ENCODE assay signal across 8 cellular contexts in the genomic region with DNA sequence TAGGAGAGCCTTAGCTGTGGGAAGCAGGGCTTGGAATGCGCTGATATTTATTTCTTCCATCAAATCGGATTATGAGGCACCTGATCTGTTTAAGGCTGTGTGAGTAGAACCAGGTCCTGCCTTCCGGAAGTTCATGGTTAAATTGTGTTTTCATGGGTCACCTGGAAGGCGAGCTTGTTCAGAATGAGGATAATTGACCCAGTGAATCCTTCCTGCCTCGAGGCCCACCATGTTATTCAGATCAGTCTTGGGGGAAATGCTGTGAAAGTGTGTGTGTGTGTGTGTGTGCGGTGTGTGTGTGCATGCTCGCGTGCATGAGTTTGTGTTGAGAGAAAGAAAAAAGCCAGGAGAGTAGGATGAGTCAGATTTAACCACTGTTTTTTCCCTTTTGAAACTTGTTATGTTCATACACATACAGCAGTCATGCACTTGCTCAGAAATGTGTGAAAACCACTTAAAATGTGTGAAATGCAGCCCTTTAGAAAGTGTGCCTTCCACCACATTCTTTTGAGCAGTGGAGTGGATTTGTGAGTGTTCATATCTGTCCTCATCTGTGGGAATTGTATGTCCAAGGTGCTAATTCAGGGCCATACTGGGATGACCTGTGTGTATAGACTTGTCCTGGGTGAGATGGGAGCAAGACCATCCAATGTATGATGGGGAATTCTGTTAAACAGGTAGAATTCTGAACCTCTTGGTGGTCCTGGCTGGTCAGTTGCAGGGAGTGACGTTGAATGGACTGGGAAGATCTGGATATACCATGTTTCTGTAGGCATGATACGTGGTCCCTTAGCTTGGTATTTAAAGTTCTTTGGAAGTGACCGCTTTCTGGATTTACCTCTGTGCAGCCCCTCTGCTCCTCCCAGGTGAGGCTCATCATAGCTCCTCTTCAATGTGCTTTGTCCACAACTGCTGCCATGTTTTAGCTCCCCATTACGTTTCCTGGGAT. TPM values are rescaled to one million over a fixed set of nuclear protein-coding genes. Genes with fewer than 3 reads are reported as not detected.
DNase-seq lines count a peak whose midpoint lies in the region; ATAC-seq and TF ChIP-seq lines count a peak whose summit lies in the region.

No MANE protein-coding gene starts in this region.

- no peaks in the 10 kb centered on the region for H3K23me2 ChIP-seq in H9 (ENCODE audit: insufficient read length, low read depth, low read length, poor library complexity, severe bottlenecking)

- DNase-seq in SW480 (ENCODE audit: low spot score) (peak; percentile 47), fibroblast of gingiva (ENCODE audit: low read depth) (peak; percentile 24), UCSD-AML1 (lab: John Stamatoyannopoulos, UW; ENCODE audit: unreplicated experiment) (no peak), H9 (no peak), NCI-H1417 (lab: John Stamatoyannopoulos, UW) (no peak)

- no peak overlapping the region for H3K23ac ChIP-seq in H9 (ENCODE audit: insufficient read length, low read depth, low read length)

- H3K4me3 ChIP-seq in GM08714 (ENCODE audit: low read length) = peak overlapping the region; percentile 44; the same call in 1 of the 2 replicates

- H3K4me1 ChIP-seq in H9 (ENCODE audit: insufficient read depth, low read length) = no peaks in the 10 kb centered on the region; the same call in 1 of the 2 replicates

- no peak overlapping the region for H2BK5ac ChIP-seq in H9 (ENCODE audit: insufficient read length, low read length)

- no peak overlapping the region for H2BK15ac ChIP-seq in H9 (ENCODE audit: low read depth, low read length)

- no peak for TF ChIP-seq CTCF in H9 (conservative IDR thresholded peaks at IDR 0.05)

- H3K27ac ChIP-seq in H9 (ENCODE audit: insufficient read length, low read depth, low read length) = no peak overlapping the region

- H3K9me3 ChIP-seq in H9 (ENCODE audit: control insufficient read depth, low read depth, low read length) = no peaks in the 10 kb centered on the region

- H2BK20ac ChIP-seq in H9 (ENCODE audit: low read depth, low read length, poor library complexity, severe bottlenecking) = no peak overlapping the region

- no peak overlapping the region for H4K5ac ChIP-seq in H9 (ENCODE audit: insufficient read length, low read depth, low read length)

- H3K56ac ChIP-seq in H9 (ENCODE audit: insufficient read length, low read depth, low read length) = no peak overlapping the region

- H3K27me3 Mint-ChIP-seq in H9 (ENCODE audit: low read depth) = no peaks in the 10 kb centered on the region

- H3K27me3 ChIP-seq in H9 (ENCODE audit: insufficient read depth, low read length) = no peaks in the 10 kb centered on the region

- peaks cover 41 to 44% of the 10 kb centered on the region in 2 experiments for H3K4me1 Mint-ChIP-seq in H9

- H2AFZ ChIP-seq in H9 (ENCODE audit: low read length) = no peak overlapping the region

- H3K18ac ChIP-seq in H9 (ENCODE audit: insufficient read length, low read depth, low read length) = no peak overlapping the region

- no peak overlapping the region for H3K4me3 Mint-ChIP-seq in H9

- WGBS in H9 (ENCODE audit: extremely low coverage, insufficient read length, low lambda C conversion rate) = no CpG with 5 or more reads among the region's 12 CpGs

- no peak overlapping the region for H3T11ph ChIP-seq in H9 (ENCODE audit: low read length)

- H2AK5ac ChIP-seq in H9 (ENCODE audit: insufficient read length, low read length) = no peak overlapping the region

- H3K27ac Mint-ChIP-seq in H9 = no peak overlapping the region

- no peak overlapping the region for H3K4ac ChIP-seq in H9 (ENCODE audit: low read depth, low read length)

- H4K91ac ChIP-seq in H9 (ENCODE audit: insufficient read length, low read depth, low read length) = no peak overlapping the region

- H2BK12ac ChIP-seq in H9 (ENCODE audit: insufficient read length, low read depth, low read length) = no peak overlapping the region

- no peak overlapping the region for H2BK120ac ChIP-seq in H9 (ENCODE audit: low read depth, low read length, poor library complexity, severe bottlenecking)

- H3K79me2 ChIP-seq in H9 (ENCODE audit: insufficient read depth, low read length) = no peaks in the 10 kb centered on the region

- no peaks in the 10 kb centered on the region for H3K36me3 Mint-ChIP-seq in H9 (ENCODE audit: insufficient read depth in 1 of 3, low read depth in 3 of 3)

- H3K79me1 ChIP-seq in H9 (ENCODE audit: insufficient read depth, low read depth, low read length, poor library complexity, severe bottlenecking) = no peaks in the 10 kb centered on the region

- no peaks in the 10 kb centered on the region for H4K20me1 ChIP-seq in H9 (ENCODE audit: control insufficient read depth, insufficient read depth, insufficient read length)

- H3K9ac ChIP-seq in H9 (ENCODE audit: extremely low read depth, insufficient read length, low read length) = no peak overlapping the region

- no peaks in the 10 kb centered on the region for H3K9me3 Mint-ChIP-seq in H9

- no peak overlapping the region for H4K8ac ChIP-seq in H9 (replicated peaks; ENCODE audit: insufficient read length, low read depth, low read length)

- no peak overlapping the region for H3K14ac ChIP-seq in H9 (ENCODE audit: insufficient read depth, low read length)

- H3K4me2 ChIP-seq in H9 (ENCODE audit: insufficient read depth, insufficient read length, low read length) = no peak overlapping the region

- ATAC-seq in HG02798 (IDR thresholded peaks at IDR 0.05; ENCODE audit: poor library complexity, unreplicated experiment) (peak; percentile 65), GM18519 (IDR thresholded peaks at IDR 0.05; ENCODE audit: low FRiP score, unreplicated experiment) (no peak)

RNA-seq across cellular contexts. Expression of gene SMAD3, which starts 36.9 kb away (rescaled TPM):
- total RNA-seq in H9 (2021) = 25.9 and 26.7 TPM in 2 replicates

Comparison
In these comparisons a context has a peak if more than half of its experiments do, and no peak if none do; other contexts are left out.
1. DNase-seq: peak in SW480 (single experiment) and fibroblast of gingiva (single experiment); none in UCSD-AML1 (single experiment), H9 (single experiment) and NCI-H1417 (0 of 3).